In the genomic region with DNA sequence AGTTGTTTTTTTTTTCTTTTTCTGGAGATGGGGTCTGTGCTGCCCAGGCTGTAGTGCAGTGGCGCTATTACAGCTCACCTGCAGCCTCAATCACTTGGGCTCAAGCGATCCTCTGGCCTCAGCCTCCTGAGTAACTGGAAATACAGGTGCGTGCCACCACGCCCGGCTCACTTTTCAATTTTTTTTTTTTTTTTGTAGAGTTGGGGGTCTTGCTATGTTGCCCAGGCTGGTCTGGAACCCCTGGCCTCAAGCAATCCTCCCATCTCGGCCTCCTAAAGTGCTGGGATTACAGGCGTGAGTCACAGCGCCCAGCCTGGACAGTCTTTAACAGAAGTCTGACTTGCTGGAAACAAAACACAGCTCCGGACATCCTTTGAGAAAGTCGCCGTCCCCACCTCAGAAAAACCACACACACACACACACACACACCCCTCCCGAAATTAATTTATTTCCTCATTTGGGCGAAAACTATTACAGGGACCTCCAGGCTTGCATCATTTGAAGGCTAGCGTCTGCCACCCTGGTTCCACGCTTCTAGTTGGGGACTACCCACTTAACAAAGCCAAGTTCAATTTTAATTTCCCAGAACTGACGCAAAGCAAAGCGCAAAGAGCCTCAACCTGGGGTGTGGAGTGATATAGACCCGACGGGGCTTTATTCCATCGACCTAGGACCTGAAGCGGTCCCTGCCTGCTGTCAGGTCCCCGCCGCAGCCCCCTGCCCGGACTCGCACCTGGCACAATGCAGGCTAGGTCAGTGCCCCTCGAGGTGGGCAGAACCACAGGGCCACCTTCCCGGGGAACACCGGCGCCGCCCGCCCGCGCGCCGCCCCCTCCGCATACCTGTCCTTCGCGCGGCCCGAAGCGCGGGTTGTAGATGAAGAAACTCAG, we compare ENCODE assay signal across 8 cellular contexts. TPM values are rescaled to one million over a fixed set of nuclear protein-coding genes. Genes with fewer than 3 reads are reported as not detected.
DNase-seq lines count a peak whose midpoint lies in the region; ATAC-seq and TF ChIP-seq lines count a peak whose summit lies in the region.
"Not testable (repeated sequence)": the region's sequence is repeated elsewhere in the genome, so short reads cannot be mapped to it uniquely, and the experiment has no call there.

No MANE protein-coding gene starts in this region.

- intact Hi-C loops in activated naive CD4-positive, alpha-beta T cell treated with anti-CD3 and anti-CD28 coated beads for 36 hours (cut with micrococcal nuclease) = not testable (repeated sequence)

- DNase-seq in GM12865 (ENCODE audit: low read depth); MG63; activated naive CD4-positive, alpha-beta T cell treated with anti-CD3 and anti-CD28 coated beads for 36 hours; fibroblast of mammary gland (ENCODE audit: low read depth); natural killer cell treated with Interleukin-12 subunit alpha and Interleukin-12 subunit beta and Interleukin-15 and Interleukin-18, amount 100 ng/mL, for 72 hours (ENCODE audit: low spot score); type B pancreatic cell (ENCODE audit: extremely low spot score, unreplicated experiment): not testable (repeated sequence)

- not testable (repeated sequence) for H3K9me3 Mint-ChIP-seq in activated naive CD4-positive, alpha-beta T cell treated with anti-CD3 and anti-CD28 coated beads for 36 hours; natural killer cell treated with Interleukin-12 subunit alpha and Interleukin-12 subunit beta and Interleukin-15 and Interleukin-18, amount 100 ng/mL, for 72 hours; type B pancreatic cell

- H3K4me3 ChIP-seq in GM12865 (ENCODE audit: low read depth, low read length) (peak overlapping the region; percentile 31), MG63 (peak overlapping the region; percentile 33), fibroblast of mammary gland (ENCODE audit: control insufficient read depth, low read depth, low read length) (peak overlapping the region; percentile 40)

- H3K36me3 ChIP-seq in MG63 = not testable (repeated sequence)

- not testable (repeated sequence) for H3K4me1 Mint-ChIP-seq in activated naive CD4-positive, alpha-beta T cell treated with anti-CD3 and anti-CD28 coated beads for 36 hours (ENCODE audit: low read depth); natural killer cell treated with Interleukin-12 subunit alpha and Interleukin-12 subunit beta and Interleukin-15 and Interleukin-18, amount 100 ng/mL, for 72 hours (ENCODE audit: low read depth in 2 of 2); type B pancreatic cell (ENCODE audit: unreplicated experiment)

- H3K9me3 ChIP-seq in MG63 = not testable (repeated sequence)

- H3K36me3 Mint-ChIP-seq in activated naive CD4-positive, alpha-beta T cell treated with anti-CD3 and anti-CD28 coated beads for 36 hours (ENCODE audit: low read depth); natural killer cell treated with Interleukin-12 subunit alpha and Interleukin-12 subunit beta and Interleukin-15 and Interleukin-18, amount 100 ng/mL, for 72 hours; type B pancreatic cell: not testable (repeated sequence)

- not testable (repeated sequence) for TF ChIP-seq CTCF in GM12865 (IDR thresholded peaks at IDR 0.05; ENCODE audit: insufficient read depth, low read depth, low read length, missing control alignments); fibroblast of mammary gland (conservative IDR thresholded peaks at IDR 0.05; ENCODE audit: control insufficient read depth, insufficient read depth, low read depth, low read length); type B pancreatic cell (conservative IDR thresholded peaks at IDR 0.05)

- H3K27me3 ChIP-seq in MG63 = not testable (repeated sequence)

- CTCF ChIA-PET in activated naive CD4-positive, alpha-beta T cell treated with anti-CD3 and anti-CD28 coated beads for 36 hours (lab: Charles Lee) = not testable (repeated sequence)

- peak; percentile 43 for ATAC-seq in GM21515 (IDR thresholded peaks at IDR 0.05; ENCODE audit: unreplicated experiment)
- ATAC-seq in HG03039 (IDR thresholded peaks at IDR 0.05; ENCODE audit: unreplicated experiment) = peak; percentile 37
- ATAC-seq in natural killer cell treated with Interleukin-12 subunit alpha and Interleukin-12 subunit beta and Interleukin-15 and Interleukin-18, amount 100 ng/mL, for 72 hours = peak; percentile 72 to 84

- peak overlapping the region; percentile 50 for H3K27ac Mint-ChIP-seq in activated naive CD4-positive, alpha-beta T cell treated with anti-CD3 and anti-CD28 coated beads for 36 hours
- H3K27ac Mint-ChIP-seq in natural killer cell treated with Interleukin-12 subunit alpha and Interleukin-12 subunit beta and Interleukin-15 and Interleukin-18, amount 100 ng/mL, for 72 hours = peak overlapping the region; percentile 85 to 91
- not testable (repeated sequence) for H3K27ac Mint-ChIP-seq in type B pancreatic cell

- not testable (repeated sequence) for H3K27me3 Mint-ChIP-seq in activated naive CD4-positive, alpha-beta T cell treated with anti-CD3 and anti-CD28 coated beads for 36 hours (ENCODE audit: low read depth); natural killer cell treated with Interleukin-12 subunit alpha and Interleukin-12 subunit beta and Interleukin-15 and Interleukin-18, amount 100 ng/mL, for 72 hours
- peaks cover 13% of the 10 kb centered on the region for H3K27me3 Mint-ChIP-seq in type B pancreatic cell

- H3K4me3 Mint-ChIP-seq in activated naive CD4-positive, alpha-beta T cell treated with anti-CD3 and anti-CD28 coated beads for 36 hours = peak overlapping the region; percentile 78
- peak overlapping the region; percentile 87 for H3K4me3 Mint-ChIP-seq in natural killer cell treated with Interleukin-12 subunit alpha and Interleukin-12 subunit beta and Interleukin-15 and Interleukin-18, amount 100 ng/mL, for 72 hours
- peak overlapping the region; percentile 84 for H3K4me3 Mint-ChIP-seq in type B pancreatic cell

RNA-seq across cellular contexts. Expression of gene CCZ1B, which starts 0.6 kb away (rescaled TPM):
- total RNA-seq in MG63 (2014; rRNA removed; shearing (Covaris generic); ENCODE audit: low replicate concordance) = 5.8 and 15.5 TPM in 2 replicates
- 10 to 100 TPM; 66.1 to 68.6 TPM for total RNA-seq in activated naive CD4-positive, alpha-beta T cell treated with anti-CD3 and anti-CD28 coated beads for 36 hours
- total RNA-seq in natural killer cell treated with Interleukin-12 subunit alpha and Interleukin-12 subunit beta and Interleukin-15 and Interleukin-18, amount 100 ng/mL, for 72 hours = 100 to 1,000 TPM in 1 of 2 donors, 10 to 100 TPM in 1; 66.8 to 108 TPM
- total RNA-seq in type B pancreatic cell (ENCODE audit: low replicate concordance) = 49.5 and 70.0 TPM in 2 replicates
